In genomic region chr4:42914937-42915336, GRCh38 we compare ENCODE assay signal across 16 cellular contexts. TPM values are rescaled to one million over a fixed set of nuclear protein-coding genes. Genes with fewer than 3 reads are reported as not detected.
DNase-seq lines count a peak whose midpoint lies in the region; ATAC-seq and TF ChIP-seq lines count a peak whose summit lies in the region.
"Had no signal": no experiment of that assay in that cellular context is flagged by ENCODE, and none has a peak within 500 bp of the region (broad histone marks: within the 10 kb centered on the region; RNA-seq: fewer than 3 reads in every experiment).

No MANE protein-coding gene starts in this region.

- CTCF ChIA-PET in activated CD4-positive, alpha-beta T cell treated with anti-CD3 and anti-CD28 coated beads for 36 hours (lab: Charles Lee), result no interaction called here
- CTCF ChIA-PET in activated CD4-positive, alpha-beta T cell treated with anti-CD3 and anti-CD28 coated beads, Interleukin-2, amount 10 ng/mL, durations not matched to agents 7 days and 5 days (lab: Charles Lee), result no interaction called here
- CTCF ChIA-PET in PC-3 (lab: Charles Lee), result interaction anchor here (0.6 kb wide), 1 partner anchor 28 kb away, joined by 3 read pairs; no protein-coding TSS in a partner anchor
- CTCF ChIA-PET in mammary epithelial cell (lab: Charles Lee; ENCODE audit: low non-redundant PET), result no interaction called here

- no peak overlapping the region for H3K23ac ChIP-seq in neuronal stem cell (ENCODE audit: low read depth, low read length, poor library complexity)

- H3K4me1 Mint-ChIP-seq in activated CD4-positive, alpha-beta T cell treated with anti-CD3 and anti-CD28 coated beads for 36 hours, result no peaks in the 10 kb centered on the region
- H3K4me1 Mint-ChIP-seq in activated CD4-positive, alpha-beta T cell treated with anti-CD3 and anti-CD28 coated beads, Interleukin-2, amount 10 ng/mL, durations not matched to agents 7 days and 5 days, result no peaks in the 10 kb centered on the region
- H3K4me1 Mint-ChIP-seq in stimulated activated effector memory CD8-positive, alpha-beta T cell treated with anti-CD3 and anti-CD28 coated beads, Interleukin-12 subunit alpha, Interleukin-12 subunit beta, amount 100 ng/mL, for 72 hours, result no peaks in the 10 kb centered on the region

- H3K79me1 ChIP-seq in neuronal stem cell (ENCODE audit: low read depth, low read length), result no peaks in the 10 kb centered on the region

- no peaks in the 10 kb centered on the region for H3K9me3 Mint-ChIP-seq in activated CD4-positive, alpha-beta T cell treated with anti-CD3 and anti-CD28 coated beads for 36 hours (ENCODE audit: low read depth)
- no peaks in the 10 kb centered on the region for H3K9me3 Mint-ChIP-seq in activated CD4-positive, alpha-beta T cell treated with anti-CD3 and anti-CD28 coated beads, Interleukin-2, amount 10 ng/mL, durations not matched to agents 7 days and 5 days
- H3K9me3 Mint-ChIP-seq in stimulated activated effector memory CD8-positive, alpha-beta T cell treated with anti-CD3 and anti-CD28 coated beads, Interleukin-12 subunit alpha, Interleukin-12 subunit beta, amount 100 ng/mL, for 72 hours, result no peaks in the 10 kb centered on the region

- dilution Hi-C loops in mammary epithelial cell (cut with HindIII; ENCODE audit: low sequenced_read_pairs), result no loop called here

- H3K36me3 ChIP-seq in PC-3 (ENCODE audit: low read depth, low read length), result no peaks in the 10 kb centered on the region
- no peaks in the 10 kb centered on the region for H3K36me3 ChIP-seq in mammary epithelial cell (ENCODE audit: insufficient read depth, low read length)
- H3K36me3 ChIP-seq in neuronal stem cell (replicated peaks in 1 of 2; ENCODE audit: control insufficient read depth in 2 of 2, insufficient read depth in 2 of 2, low read length in 2 of 2), result no peaks in the 10 kb centered on the region
- H3K36me3 ChIP-seq: BLaER1 had no signal

- no TSS peak for BruUV-seq in PC-3 (replicated peaks; lab: Mats Ljungman, UMichigan)
- no TSS peak for BruUV-seq in mammary epithelial cell (replicated peaks; lab: Mats Ljungman, UMichigan)

- in situ Hi-C loops in mammary epithelial cell (cut with MboI; ENCODE audit: low sequenced_read_pairs in 2 of 2), result no loop called here

- H2AK5ac ChIP-seq in neuronal stem cell (ENCODE audit: low read depth, low read length), result no peak overlapping the region

- POLR2A ChIA-PET in activated CD4-positive, alpha-beta T cell treated with anti-CD3 and anti-CD28 coated beads for 36 hours (lab: Charles Lee), result no interaction called here
- POLR2A ChIA-PET in activated CD4-positive, alpha-beta T cell treated with anti-CD3 and anti-CD28 coated beads, Interleukin-2, amount 10 ng/mL, durations not matched to agents 7 days and 5 days (lab: Charles Lee), result no interaction called here
- POLR2A ChIA-PET in PC-3 (lab: Charles Lee; ENCODE audit: unreplicated experiment), result no interaction called here

- no peak overlapping the region for H2BK5ac ChIP-seq in neuronal stem cell (ENCODE audit: low read length)

- H3K27ac ChIP-seq in PC-3 (ENCODE audit: low read length), result no peak overlapping the region
- H3K27ac ChIP-seq in mammary epithelial cell (ENCODE audit: insufficient read depth, low read depth, low read length), result no peak overlapping the region
- H3K27ac ChIP-seq in neuronal stem cell (replicated peaks; ENCODE audit: low read length), result no peak overlapping the region
- H3K27ac ChIP-seq: BLaER1, GM23248 had no signal

- intact Hi-C loops in activated CD4-positive, alpha-beta T cell treated with anti-CD3 and anti-CD28 coated beads for 36 hours (cut with DNase I, micrococcal nuclease), result no loop called here
- intact Hi-C loops in PC-3 (cut with micrococcal nuclease) (no loop called here), mammary epithelial cell (cut with micrococcal nuclease) (no loop called here)

- no peak overlapping the region for H4K8ac ChIP-seq in neuronal stem cell (ENCODE audit: low read depth, low read length)

- H3K4me1 ChIP-seq in PC-3 (ENCODE audit: insufficient read depth, low read length) (peaks cover 10% of the 10 kb centered on the region), mammary epithelial cell (ENCODE audit: insufficient read depth, low read length) (peaks cover 4% of the 10 kb centered on the region), neuronal stem cell (ENCODE audit: control insufficient read depth in 2 of 2, insufficient read depth in 1 of 2, low read depth in 1 of 2, low read length in 2 of 2) (no peaks in the 10 kb centered on the region)
- H3K4me1 ChIP-seq: BLaER1 had no signal

- peak overlapping the region; percentile 50 for H3K4me2 ChIP-seq in PC-3 (ENCODE audit: low read length)
- H3K4me2 ChIP-seq in mammary epithelial cell (ENCODE audit: insufficient read depth, low read depth, low read length), result peak overlapping the region; percentile 23
- H3K4me2 ChIP-seq in neuronal stem cell (ENCODE audit: insufficient read depth, low read length, poor library complexity, severe bottlenecking), result no peak overlapping the region
- H3K4me2 ChIP-seq: BLaER1 had no signal

- no peak overlapping the region for H3K4me3 Mint-ChIP-seq in activated CD4-positive, alpha-beta T cell treated with anti-CD3 and anti-CD28 coated beads for 36 hours
- H3K4me3 Mint-ChIP-seq in activated CD4-positive, alpha-beta T cell treated with anti-CD3 and anti-CD28 coated beads, Interleukin-2, amount 10 ng/mL, durations not matched to agents 7 days and 5 days, result no peak overlapping the region
- no peak overlapping the region for H3K4me3 Mint-ChIP-seq in stimulated activated effector memory CD8-positive, alpha-beta T cell treated with anti-CD3 and anti-CD28 coated beads, Interleukin-12 subunit alpha, Interleukin-12 subunit beta, amount 100 ng/mL, for 72 hours

- H3K18ac ChIP-seq in neuronal stem cell (ENCODE audit: low read length), result no peak overlapping the region

- H3K9me2 ChIP-seq in PC-3 (replicated peaks; ENCODE audit: low read length), result no peaks in the 10 kb centered on the region

- 61% methylated on average over 4 of the region's 4 CpGs for WGBS in mammary epithelial cell (ENCODE audit: low coverage, missing lambda C conversion rate)
- no CpG with 5 or more reads among the region's 4 CpGs for WGBS in neuronal stem cell (ENCODE audit: extremely low coverage in 2 of 2, insufficient read length in 2 of 2, insufficient replicate concordance in 1 of 2), 2 donors

- no peaks in the 10 kb centered on the region for H3K27me3 ChIP-seq in PC-3 (ENCODE audit: low read length)
- no peaks in the 10 kb centered on the region for H3K27me3 ChIP-seq in mammary epithelial cell (ENCODE audit: insufficient read depth, low read length)
- no peaks in the 10 kb centered on the region for H3K27me3 ChIP-seq in neuronal stem cell (ENCODE audit: control insufficient read depth in 3 of 3, insufficient read depth in 3 of 3, low read depth in 1 of 3, low read length in 3 of 3)
- H3K27me3 ChIP-seq: BLaER1 had no signal

- no peak overlapping the region for H2BK15ac ChIP-seq in neuronal stem cell (ENCODE audit: low read length)

- H2AFZ ChIP-seq in PC-3 (ENCODE audit: low read length) (no peak overlapping the region), mammary epithelial cell (ENCODE audit: low read depth, low read length) (no peak overlapping the region), neuronal stem cell (ENCODE audit: low read length) (no peak overlapping the region)
- H2AFZ ChIP-seq: GM23248 had no signal

- no peak overlapping the region for H2BK120ac ChIP-seq in neuronal stem cell (ENCODE audit: low read depth, low read length)

- H3K36me3 Mint-ChIP-seq in activated CD4-positive, alpha-beta T cell treated with anti-CD3 and anti-CD28 coated beads for 36 hours (ENCODE audit: low read depth), result no peaks in the 10 kb centered on the region
- H3K36me3 Mint-ChIP-seq in activated CD4-positive, alpha-beta T cell treated with anti-CD3 and anti-CD28 coated beads, Interleukin-2, amount 10 ng/mL, durations not matched to agents 7 days and 5 days (ENCODE audit: low read depth), result no peaks in the 10 kb centered on the region
- no peaks in the 10 kb centered on the region for H3K36me3 Mint-ChIP-seq in stimulated activated effector memory CD8-positive, alpha-beta T cell treated with anti-CD3 and anti-CD28 coated beads, Interleukin-12 subunit alpha, Interleukin-12 subunit beta, amount 100 ng/mL, for 72 hours

- H3K9me3 ChIP-seq in PC-3 (ENCODE audit: low read length), result no peaks in the 10 kb centered on the region
- no peaks in the 10 kb centered on the region for H3K9me3 ChIP-seq in mammary epithelial cell (replicated peaks; ENCODE audit: insufficient read depth, low read length)
- no peaks in the 10 kb centered on the region for H3K9me3 ChIP-seq in neuronal stem cell (replicated peaks in 1 of 2; ENCODE audit: control insufficient read depth in 2 of 2, insufficient read depth in 1 of 2, low read depth in 1 of 2, low read length in 2 of 2)
- H3K9me3 ChIP-seq: BLaER1 had no signal

- H4K20me1 ChIP-seq in PC-3 (ENCODE audit: low read length) (no peaks in the 10 kb centered on the region), mammary epithelial cell (ENCODE audit: insufficient read depth, low read length) (no peaks in the 10 kb centered on the region)
- H4K20me1 ChIP-seq: BLaER1 had no signal

- no peaks in the 10 kb centered on the region for H3F3A ChIP-seq in PC-3 (ENCODE audit: low read length, unreplicated experiment)

- no peak overlapping the region for H2BK12ac ChIP-seq in neuronal stem cell (ENCODE audit: low read length)

- peaks cover 6% of the 10 kb centered on the region for H3K27me3 Mint-ChIP-seq in activated CD4-positive, alpha-beta T cell treated with anti-CD3 and anti-CD28 coated beads for 36 hours
- peaks cover 6% of the 10 kb centered on the region for H3K27me3 Mint-ChIP-seq in activated CD4-positive, alpha-beta T cell treated with anti-CD3 and anti-CD28 coated beads, Interleukin-2, amount 10 ng/mL, durations not matched to agents 7 days and 5 days

- no peak overlapping the region for H3K27ac Mint-ChIP-seq in activated CD4-positive, alpha-beta T cell treated with anti-CD3 and anti-CD28 coated beads for 36 hours
- H3K27ac Mint-ChIP-seq in activated CD4-positive, alpha-beta T cell treated with anti-CD3 and anti-CD28 coated beads, Interleukin-2, amount 10 ng/mL, durations not matched to agents 7 days and 5 days, result no peak overlapping the region
- H3K27ac Mint-ChIP-seq in stimulated activated effector memory CD8-positive, alpha-beta T cell treated with anti-CD3 and anti-CD28 coated beads, Interleukin-12 subunit alpha, Interleukin-12 subunit beta, amount 100 ng/mL, for 72 hours, result no peak overlapping the region

- H3K9ac ChIP-seq in PC-3 (ENCODE audit: low read length) (no peak overlapping the region), mammary epithelial cell (ENCODE audit: insufficient read depth, low read length) (no peak overlapping the region), neuronal stem cell (ENCODE audit: low read depth, low read length, poor library complexity) (no peak overlapping the region)
- H3K9ac ChIP-seq: BLaER1, GM23248 had no signal

- no peak for TF ChIP-seq CTCF in PC-3 (conservative IDR thresholded peaks at IDR 0.05; ENCODE audit: low read depth, low read length)
- no peak for TF ChIP-seq CTCF in mammary epithelial cell (conservative IDR thresholded peaks at IDR 0.05 in 1 of 2, IDR thresholded peaks at IDR 0.05 in 1 of 2; ENCODE audit: extremely low read depth in 1 of 2, insufficient read depth in 1 of 2, low read depth in 1 of 2, low read length in 2 of 2)

- DNase-seq in activated CD4-positive, alpha-beta T cell treated with anti-CD3 and anti-CD28 coated beads for 36 hours, result no peak
- DNase-seq in activated CD4-positive, alpha-beta T cell treated with anti-CD3 and anti-CD28 coated beads, Interleukin-2, amount 10 ng/mL, durations not matched to agents 7 days and 5 days, result no peak
- DNase-seq in PC-3 (no peak), mammary epithelial cell (no peak), NCI-H446 (lab: John Stamatoyannopoulos, UW) (no peak), neuronal stem cell (ENCODE audit: low spot score) (no peak)
- DNase-seq in stimulated activated effector memory CD8-positive, alpha-beta T cell treated with anti-CD3 and anti-CD28 coated beads, Interleukin-12 subunit alpha, Interleukin-12 subunit beta, amount 100 ng/mL, for 72 hours (ENCODE audit: low spot score in 2 of 2), result no peak
- DNase-seq: 8988T, AML-193, DMS79, GM23248 had no signal

- H3K79me2 ChIP-seq in PC-3 (ENCODE audit: low read length), result no peaks in the 10 kb centered on the region
- no peaks in the 10 kb centered on the region for H3K79me2 ChIP-seq in mammary epithelial cell (ENCODE audit: insufficient read depth, low read length)

- no peak overlapping the region for H3K4me3 ChIP-seq in PC-3 (ENCODE audit: low read length)
- no peak overlapping the region for H3K4me3 ChIP-seq in mammary epithelial cell (replicated peaks in 1 of 3; ENCODE audit: insufficient read depth in 1 of 3, low read depth in 2 of 3, low read length in 3 of 3)
- H3K4me3 ChIP-seq in neuronal stem cell (ENCODE audit: low read length in 2 of 2), result no peak overlapping the region
- H3K4me3 ChIP-seq: BLaER1, GM12878, GM23248 had no signal

- ATAC-seq in activated CD4-positive, alpha-beta T cell treated with anti-CD3 and anti-CD28 coated beads for 36 hours, result peak; percentile 30
- ATAC-seq in PC-3, result peak; percentile 31; the same call in 1 of the 2 replicates
- peak; percentile 44 for ATAC-seq in stimulated activated effector memory CD8-positive, alpha-beta T cell treated with anti-CD3 and anti-CD28 coated beads, Interleukin-12 subunit alpha, Interleukin-12 subunit beta, amount 100 ng/mL, for 72 hours
- no peak for ATAC-seq in HG02885 (IDR thresholded peaks at IDR 0.05; ENCODE audit: poor library complexity, unreplicated experiment)
- ATAC-seq: GM12878, HCT116 had no signal

- H4K91ac ChIP-seq in neuronal stem cell (ENCODE audit: low read depth, low read length, poor library complexity), result no peak overlapping the region

- H3K14ac ChIP-seq in neuronal stem cell (ENCODE audit: low read length), result no peak overlapping the region

- no peak overlapping the region for H3K4ac ChIP-seq in neuronal stem cell (ENCODE audit: low read length)

RNA-seq across cellular contexts. Expression of gene GRXCR1, which starts 22.4 kb away (rescaled TPM):
- not detected for total RNA-seq in activated CD4-positive, alpha-beta T cell treated with anti-CD3 and anti-CD28 coated beads for 36 hours
- total RNA-seq in activated CD4-positive, alpha-beta T cell treated with anti-CD3 and anti-CD28 coated beads, Interleukin-2, amount 10 ng/mL, durations not matched to agents 7 days and 5 days, result not detected
- not detected in 2 replicates for total RNA-seq in PC-3 (2014; rRNA removed)
- total RNA-seq in mammary epithelial cell, result not detected
- not detected for polyA plus RNA-seq in mammary epithelial cell
- polyA minus RNA-seq in mammary epithelial cell, result not detected
- polyA plus RNA-seq in neuronal stem cell (2013, experiment 1 of 2), result not detected
- polyA plus RNA-seq in neuronal stem cell (2013, experiment 2 of 2), result not detected
- total RNA-seq: G401, GM12878, GM23248 had no signal
- polyA plus RNA-seq: GM12878, GM23248 had no signal
